In the genomic region with DNA sequence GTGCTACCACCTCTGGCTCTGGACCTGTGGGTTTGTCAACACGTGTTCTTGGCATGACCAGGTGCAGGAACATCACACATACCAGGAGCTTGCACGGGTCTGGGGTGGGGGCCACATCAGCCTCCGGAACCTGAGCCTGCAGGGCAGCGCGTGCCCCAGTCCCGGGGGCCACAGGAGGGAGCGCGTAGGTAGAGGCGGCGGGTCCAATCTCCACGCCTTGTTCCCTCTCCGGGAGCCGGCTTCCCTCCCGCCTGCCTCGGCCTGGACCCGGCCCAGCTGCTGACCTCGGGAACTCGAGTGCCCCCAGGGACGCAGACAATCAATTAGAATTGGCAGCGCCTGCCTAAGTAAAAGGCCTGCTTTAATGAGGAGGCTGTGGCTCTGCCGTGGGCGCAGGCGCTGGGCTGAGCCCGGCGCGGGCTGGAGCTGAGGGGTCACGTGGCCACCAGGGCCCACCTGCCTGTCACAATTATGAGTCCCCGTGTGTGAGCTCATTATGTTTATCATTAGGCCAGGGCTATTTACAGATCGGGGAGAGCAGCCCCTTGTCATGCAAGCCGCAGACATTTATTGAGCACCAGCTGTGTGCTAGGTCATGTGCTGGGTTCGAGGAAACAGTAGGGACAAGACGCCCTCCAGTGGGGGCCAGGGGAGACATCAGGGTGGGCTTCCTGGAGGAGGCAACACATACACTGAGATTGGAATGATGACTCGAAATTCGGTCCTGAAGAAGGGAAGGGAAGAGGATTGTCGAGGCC, we compare ENCODE assay signal across 11 cellular contexts. TPM values are rescaled to one million over a fixed set of nuclear protein-coding genes. Genes with fewer than 3 reads are reported as not detected.
DNase-seq lines count a peak whose midpoint lies in the region; ATAC-seq, FAIRE-seq and TF ChIP-seq lines count a peak whose summit lies in the region.
"Had no signal": no experiment of that assay in that cellular context is flagged by ENCODE, and none has a peak within 500 bp of the region (broad histone marks: within the 10 kb centered on the region; RNA-seq: fewer than 3 reads in every experiment).

No MANE protein-coding gene starts in this region.

- H3K9me3 ChIP-seq in A673 (ENCODE audit: low read depth, low read length, poor library complexity, severe bottlenecking) (no peaks in the 10 kb centered on the region), SK-N-SH (no peaks in the 10 kb centered on the region)

- H3K36me3 ChIP-seq in A673 (ENCODE audit: insufficient read depth, low read length, poor library complexity, severe bottlenecking) (no peaks in the 10 kb centered on the region), SK-N-SH (replicated peaks in 1 of 2; ENCODE audit: control insufficient read depth in 1 of 2, insufficient read depth in 2 of 2, low read length in 1 of 2) (no peaks in the 10 kb centered on the region)

- peak in 1 of 2 experiments; percentile 48; a peak in 1 of 4 replicates for TF ChIP-seq EP300 in SK-N-SH (IDR thresholded peaks at IDR 0.05; ENCODE audit: borderline replicate concordance in 1 of 2, low read depth in 1 of 2, low read length in 1 of 2)

- WGBS in SK-N-SH (ENCODE audit: low lambda C conversion rate): 16% methylated on average over 27 of the region's 35 CpGs

- intact Hi-C loops in A673 (cut with micrococcal nuclease; ENCODE audit: unreplicated experiment): no loop called here
- intact Hi-C loops in activated CD4-positive, alpha-beta T cell treated with anti-CD3 and anti-CD28 coated beads for 36 hours (cut with DNase I, micrococcal nuclease): no loop called here

- no peaks in the 10 kb centered on the region for H3K9me2 ChIP-seq in SK-N-SH

- DNase-seq in A673 (ENCODE audit: low spot score) (peak; percentile 53), NCI-H1092 treated with DMSO at 0.1 percent for 48 hours (lab: John Stamatoyannopoulos, UW) (peak; percentile 92), SK-N-SH (peak; percentile 89), inferior parietal cortex (ENCODE audit: extremely low spot score) (peak; percentile 22), H54 (ENCODE audit: insufficient read length, low spot score) (no peak)
- no peak for DNase-seq in activated T-cell treated with anti-CD3 and anti-CD28 coated beads, Interleukin-2, amount 50 U/mL, for 48 hours
- no peak for DNase-seq in activated CD4-positive, alpha-beta T cell treated with anti-CD3 and anti-CD28 coated beads for 36 hours

- TF ChIP-seq CTCF in A673 (conservative IDR thresholded peaks at IDR 0.05; ENCODE audit: low read depth, low read length) (no peak), SK-N-SH (IDR thresholded peaks at IDR 0.05) (no peak)

- H3K27me3 Mint-ChIP-seq in activated CD4-positive, alpha-beta T cell treated with anti-CD3 and anti-CD28 coated beads for 36 hours: peaks cover 18% of the 10 kb centered on the region

- CTCF ChIA-PET in A673 (lab: Charles Lee): interaction anchor here (0.5 kb wide), 1 partner anchor 29 kb away, joined by 3 read pairs; no protein-coding TSS in a partner anchor
- CTCF ChIA-PET in SK-N-SH (lab: Yijun Ruan, JAX): interaction anchor here (0.7 to 3.8 kb wide), 9 partner anchors 11 to 40 kb away, joined by 3 to 20 read pairs (median 4); no protein-coding TSS in a partner anchor
- CTCF ChIA-PET in activated CD4-positive, alpha-beta T cell treated with anti-CD3 and anti-CD28 coated beads for 36 hours (lab: Charles Lee): interaction anchor here (0.8 kb wide), 1 partner anchor 30 kb away, joined by 3 read pairs; no protein-coding TSS in a partner anchor

- peak overlapping the region; percentile 50; the same call in 1 of the 2 replicates for H3K4me2 ChIP-seq in SK-N-SH

- H3K4me1 Mint-ChIP-seq in activated CD4-positive, alpha-beta T cell treated with anti-CD3 and anti-CD28 coated beads for 36 hours: no peaks in the 10 kb centered on the region

- H4K20me1 ChIP-seq in SK-N-SH (ENCODE audit: insufficient read depth): no peaks in the 10 kb centered on the region

- H3K36me3 Mint-ChIP-seq in activated CD4-positive, alpha-beta T cell treated with anti-CD3 and anti-CD28 coated beads for 36 hours (ENCODE audit: low read depth): no peaks in the 10 kb centered on the region

- H3K79me2 ChIP-seq in SK-N-SH (ENCODE audit: insufficient read depth): no peaks in the 10 kb centered on the region

- no peak for FAIRE-seq in H54 (lab: Jason Lieb, UNC)
- FAIRE-seq: TTC549 had no signal

- TF ChIP-seq RAD21 in SK-N-SH (IDR thresholded peaks at IDR 0.05; ENCODE audit: low read length): no peak

- H3K27ac ChIP-seq in A673 (ENCODE audit: low read depth, low read length, poor library complexity, severe bottlenecking) (no peak overlapping the region), SK-N-SH (ENCODE audit: low read depth in 2 of 2, low read length in 1 of 2) (no peak overlapping the region)

- no peak for ATAC-seq in activated CD4-positive, alpha-beta T cell treated with anti-CD3 and anti-CD28 coated beads for 36 hours
- no peak for ATAC-seq in GM18861 (IDR thresholded peaks at IDR 0.05; ENCODE audit: unreplicated experiment)

- no peaks in the 10 kb centered on the region for H3K9me3 Mint-ChIP-seq in activated CD4-positive, alpha-beta T cell treated with anti-CD3 and anti-CD28 coated beads for 36 hours (ENCODE audit: low read depth)
- H3K9me3 Mint-ChIP-seq: IgD-negative memory B cell had no signal

- H3K27ac Mint-ChIP-seq in activated CD4-positive, alpha-beta T cell treated with anti-CD3 and anti-CD28 coated beads for 36 hours: no peak overlapping the region
- H3K27ac Mint-ChIP-seq: IgD-negative memory B cell had no signal

- POLR2A ChIA-PET in A673 (lab: Charles Lee; ENCODE audit: low non-redundant PET) (interaction anchor here (0.6 kb wide), 1 partner anchor 201 kb away, joined by 3 read pairs; no protein-coding TSS in a partner anchor), SK-N-SH (lab: Yijun Ruan, JAX) (interaction anchor here (0.7 to 0.9 kb wide), 2 partner anchors 10 to 13 kb away, joined by 3 read pairs; no protein-coding TSS in a partner anchor)
- POLR2A ChIA-PET in activated CD4-positive, alpha-beta T cell treated with anti-CD3 and anti-CD28 coated beads for 36 hours (lab: Charles Lee): no interaction called here

- no TSS peak for BruUV-seq in A673 (replicated peaks; lab: Mats Ljungman, UMichigan)

- H3K4me3 Mint-ChIP-seq in activated CD4-positive, alpha-beta T cell treated with anti-CD3 and anti-CD28 coated beads for 36 hours: no peak overlapping the region
- H3K4me3 Mint-ChIP-seq: IgD-negative memory B cell had no signal

- no peak overlapping the region; the same call in 1 of the 2 replicates for H2AFZ ChIP-seq in SK-N-SH (ENCODE audit: low read depth)

- H3K4me3 ChIP-seq in A673 (ENCODE audit: low read depth, low read length, poor library complexity, severe bottlenecking) (no peak overlapping the region), SK-N-SH (ENCODE audit: low read depth in 2 of 2, low read length in 1 of 2) (no peak overlapping the region; a peak in 1 of 4 replicates)
- H3K4me3 ChIP-seq: lung had no signal

- H3K9ac ChIP-seq in SK-N-SH: no peak overlapping the region

- H3K4me1 ChIP-seq in A673 (ENCODE audit: insufficient read depth, low read length, poor library complexity, severe bottlenecking) (peaks cover 7% of the 10 kb centered on the region), SK-N-SH (ENCODE audit: control insufficient read depth in 1 of 2, insufficient read depth in 2 of 2, low read depth in 1 of 2, low read length in 1 of 2) (peaks cover 0 to 2% of the 10 kb centered on the region in 2 experiments; a peak in 1 of 4 replicates)

- H3K27me3 ChIP-seq in A673 (replicated peaks; ENCODE audit: insufficient read depth, low read depth, low read length, poor library complexity) (no peaks in the 10 kb centered on the region), SK-N-SH (ENCODE audit: insufficient read depth) (peaks cover 27% of the 10 kb centered on the region; the same call in 1 of the 2 replicates)

- no peak for TF ChIP-seq POLR2A in H54 (IDR thresholded peaks at IDR 0.05; ENCODE audit: low read depth, low read length)

- peaks cover 7% of the 10 kb centered on the region for H3F3A ChIP-seq in SK-N-SH (replicated peaks; ENCODE audit: insufficient read depth)

TF ChIP-seq in SK-N-SH, 30 proteins besides CTCF, POLR2A, EP300 and RAD21 (continues in another document):
- TF ChIP-seq FOSL2 (IDR thresholded peaks at IDR 0.05; ENCODE audit: borderline replicate concordance, low read depth) (no peak), GATA2 (CRISPR knock-in tag; IDR thresholded peaks at IDR 0.05) (0 out of 2 replicates have a peak, but pooled peaks have one; percentile 12), YY1 (IDR thresholded peaks at IDR 0.05; ENCODE audit: low read depth) (no peak), FOXM1 (IDR thresholded peaks at IDR 0.05; ENCODE audit: low read depth) (no peak), SIN3A (IDR thresholded peaks at IDR 0.05; ENCODE audit: borderline replicate concordance, low read depth, low read length) (no peak), ELF1 (IDR thresholded peaks at IDR 0.05) (no peak), RFX5 (IDR thresholded peaks at IDR 0.05; ENCODE audit: low read length) (no peak), RXRA (IDR thresholded peaks at IDR 0.05; ENCODE audit: borderline replicate concordance, low read depth) (no peak), MXI1 (IDR thresholded peaks at IDR 0.05; ENCODE audit: low read depth, low read length) (peak; percentile 53), GABPA (IDR thresholded peaks at IDR 0.05; ENCODE audit: low read depth) (no peak), NRF1 (IDR thresholded peaks at IDR 0.05; ENCODE audit: low read depth, low read length) (peak; percentile 49; the same call in 1 of the 2 replicates)
- TF ChIP-seq, protein P1, sequence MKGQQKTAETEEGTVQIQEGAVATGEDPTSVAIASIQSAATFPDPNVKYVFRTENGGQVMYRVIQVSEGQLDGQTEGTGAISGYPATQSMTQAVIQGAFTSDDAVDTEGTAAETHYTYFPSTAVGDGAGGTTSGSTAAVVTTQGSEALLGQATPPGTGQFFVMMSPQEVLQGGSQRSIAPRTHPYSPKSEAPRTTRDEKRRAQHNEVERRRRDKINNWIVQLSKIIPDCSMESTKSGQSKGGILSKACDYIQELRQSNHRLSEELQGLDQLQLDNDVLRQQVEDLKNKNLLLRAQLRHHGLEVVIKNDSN (IDR thresholded peaks at IDR 0.05; ENCODE audit: borderline replicate concordance, low read depth): peak; percentile 86

RNA-seq across cellular contexts. Expression of a gene that starts 32.2 kb away (rescaled TPM):
- 24.7 and 25.4 TPM in 2 replicates for total RNA-seq in A673 (2021)
- 5.7 and 6.4 TPM in 2 replicates for polyA plus RNA-seq in SK-N-SH (2012; rRNA removed)
- polyA plus RNA-seq in SK-N-SH (2012; cell fraction: cytosol; rRNA removed): 4.6 and 6.5 TPM in 2 replicates
- polyA plus RNA-seq in SK-N-SH (2012; cell fraction: nucleus; rRNA removed): 3.5 and 4.0 TPM in 2 replicates
- 10 to 100 TPM; 14.1 to 15.4 TPM for total RNA-seq in activated CD4-positive, alpha-beta T cell treated with anti-CD3 and anti-CD28 coated beads for 36 hours

RNA-seq across cellular contexts. Expression of a gene that starts 47.6 kb away (rescaled TPM):
- total RNA-seq in A673 (2021): 9.2 and 12.2 TPM in 2 replicates
- polyA plus RNA-seq in SK-N-SH (2012; rRNA removed): 2.0 and 3.7 TPM in 2 replicates
- 1.2 and 1.9 TPM in 2 replicates for polyA plus RNA-seq in SK-N-SH (2012; cell fraction: cytosol; rRNA removed)
- 1.6 and 1.9 TPM in 2 replicates for polyA plus RNA-seq in SK-N-SH (2012; cell fraction: nucleus; rRNA removed)
- not detected for total RNA-seq in activated CD4-positive, alpha-beta T cell treated with anti-CD3 and anti-CD28 coated beads for 36 hours
- polyA plus RNA-seq: IgD-negative memory B cell had no signal

Comparison
In these comparisons a context has a peak if more than half of its experiments do, and no peak if none do; other contexts are left out.
1. DNase-seq: peak in A673 (single experiment), NCI-H1092 treated with DMSO at 0.1 percent for 48 hours (single experiment), SK-N-SH (single experiment) and inferior parietal cortex (single experiment); none in activated T-cell treated with anti-CD3 and anti-CD28 coated beads, Interleukin-2, amount 50 U/mL, for 48 hours (0 of 2), H54 (single experiment) and activated CD4-positive, alpha-beta T cell treated with anti-CD3 and anti-CD28 coated beads for 36 hours (single experiment).